ENCODE assay signal across 9 cellular contexts in the genomic region with DNA sequence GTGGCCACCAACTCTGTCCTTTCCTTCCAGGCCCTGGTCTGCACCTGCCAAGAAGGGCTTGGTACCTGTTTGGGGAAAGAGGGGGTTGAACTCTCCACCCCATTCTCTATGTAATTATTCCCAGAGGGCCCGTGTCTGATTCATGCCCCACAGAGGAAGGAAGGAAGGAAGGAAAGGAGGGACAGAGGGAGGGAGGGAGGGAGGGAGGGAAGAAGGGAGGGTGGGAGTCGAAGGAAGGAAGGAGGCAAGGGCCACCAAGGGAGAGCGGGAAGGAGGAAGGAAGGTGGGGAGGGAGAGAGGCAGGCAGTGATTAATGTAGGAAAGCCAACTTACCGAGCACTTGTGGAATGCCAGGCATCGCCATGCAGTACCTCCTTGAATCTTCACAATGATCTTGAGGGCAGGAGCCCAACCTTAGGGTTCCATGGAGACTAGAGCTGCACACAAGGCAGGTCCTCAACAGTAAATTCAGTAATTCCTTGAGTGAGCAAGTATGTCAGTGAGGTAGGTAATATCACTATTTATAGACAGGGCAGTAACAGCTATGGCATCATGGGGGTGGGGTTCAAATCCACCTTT.
DNase-seq lines count a peak whose midpoint lies in the region; ATAC-seq and TF ChIP-seq lines count a peak whose summit lies in the region.
"Had no signal": no experiment of that assay in that cellular context is flagged by ENCODE, and none has a peak within 500 bp of the region (broad histone marks: within the 10 kb centered on the region; RNA-seq: fewer than 3 reads in every experiment).

No MANE protein-coding gene starts in this region.

- H3K9ac ChIP-seq in HUES48 (ENCODE audit: low read depth, low read length): peak overlapping the region; percentile 35; the same call in 1 of the 2 replicates

- H3K27me3 ChIP-seq in HUES48 (ENCODE audit: control insufficient read depth, insufficient read depth, low read length): no peaks in the 10 kb centered on the region
- H3K27me3 ChIP-seq in lung (ENCODE audit: control insufficient read depth, insufficient read depth): no peaks in the 10 kb centered on the region
- no peaks in the 10 kb centered on the region for H3K27me3 ChIP-seq in thyroid gland

- DNase-seq in cardiac fibroblast (ENCODE audit: low read depth in 2 of 2): peak; percentile 32 to 38
- DNase-seq in lung (ENCODE audit: low spot score): no peak
- DNase-seq in thyroid gland: no peak
- DNase-seq in NCI-H128 (lab: John Stamatoyannopoulos, UW; ENCODE audit: unreplicated experiment): no peak
- DNase-seq: DMS79 had no signal

- TF ChIP-seq POLR2A in thyroid gland (IDR thresholded peaks at IDR 0.05): no peak

- H3K9me3 ChIP-seq in HUES48 (ENCODE audit: control insufficient read depth, insufficient read depth, low read length): no peaks in the 10 kb centered on the region
- H3K9me3 ChIP-seq in lung (ENCODE audit: control insufficient read depth in 2 of 2, insufficient read depth in 1 of 2, low read length in 1 of 2): peaks cover 0 to 5% of the 10 kb centered on the region in 2 donors
- no peaks in the 10 kb centered on the region for H3K9me3 ChIP-seq in thyroid gland

- intact Hi-C loops in thyroid gland (cut with DNase I): no loop called here

- ATAC-seq in lung (ENCODE audit: insufficient read depth, low FRiP score): no peak
- no peak for ATAC-seq in GM18519 (IDR thresholded peaks at IDR 0.05; ENCODE audit: low FRiP score, unreplicated experiment)
- no peak for ATAC-seq in HG02759 (IDR thresholded peaks at IDR 0.05; ENCODE audit: unreplicated experiment)
- ATAC-seq in GM19395 (IDR thresholded peaks at IDR 0.05; ENCODE audit: unreplicated experiment): no peak

- H3K36me3 ChIP-seq in HUES48 (ENCODE audit: control insufficient read depth, insufficient read depth, low read length): no peaks in the 10 kb centered on the region
- H3K36me3 ChIP-seq in lung (ENCODE audit: control insufficient read depth in 2 of 2, insufficient read depth in 2 of 2, low read length in 2 of 2): no peaks in the 10 kb centered on the region
- H3K36me3 ChIP-seq in thyroid gland: no peaks in the 10 kb centered on the region

- peak overlapping the region; percentile 90 for H3K27ac ChIP-seq in HUES48 (ENCODE audit: low read depth, low read length)
- H3K27ac ChIP-seq in lung (ENCODE audit: low read depth in 1 of 2, low read length in 1 of 2): peak overlapping the region; percentile 21 to 74
- peak overlapping the region in 2 of 3 donors; percentile 9 to 52 for H3K27ac ChIP-seq in thyroid gland

- TF ChIP-seq CTCF in cardiac fibroblast (IDR thresholded peaks at IDR 0.05; ENCODE audit: low read depth, low read length) (no peak), lung (IDR thresholded peaks at IDR 0.05; ENCODE audit: control extremely low read depth, extremely low read depth) (no peak), thyroid gland (IDR thresholded peaks at IDR 0.05) (no peak)

- H3K4me3 ChIP-seq in HUES48 (ENCODE audit: low read depth, low read length): no peak overlapping the region
- H3K4me3 ChIP-seq in cardiac fibroblast (replicated peaks in 1 of 2; ENCODE audit: low read depth in 2 of 2, low read length in 2 of 2): no peak overlapping the region
- no peak overlapping the region for H3K4me3 ChIP-seq in lung
- no peak overlapping the region for H3K4me3 ChIP-seq in thyroid gland (replicated peaks in 1 of 3)

- 37 to 43% methylated on average over 5 of the region's 5 CpGs for whole genome bisulfite sequencing in lung, 2 donors
- 52 to 72% methylated on average over 5 of the region's 5 CpGs for WGBS in thyroid gland, 2 donors

- H3K4me1 ChIP-seq in HUES48 (ENCODE audit: control insufficient read depth, insufficient read depth, low read length) (peaks cover 9% of the 10 kb centered on the region), lung (ENCODE audit: control insufficient read depth in 2 of 2, insufficient read depth in 2 of 2, low read length in 2 of 2) (peaks cover 6 to 19% of the 10 kb centered on the region in 2 donors), thyroid gland (peaks cover 0 to 16% of the 10 kb centered on the region in 2 donors)

Comparison
In these comparisons a context has a peak if more than half of its experiments do, and no peak if none do; other contexts are left out.
1. H3K27ac ChIP-seq: peak in every context shown above with its lines; median percentile 90 in HUES48; 48 in lung; 30 in thyroid gland.
2. DNase-seq: peak in cardiac fibroblast (2 of 2); none in lung (single experiment), thyroid gland (0 of 2) and NCI-H128 (single experiment).